Comparison of ENCODE assay signal across 8 cellular contexts in the genomic region with DNA sequence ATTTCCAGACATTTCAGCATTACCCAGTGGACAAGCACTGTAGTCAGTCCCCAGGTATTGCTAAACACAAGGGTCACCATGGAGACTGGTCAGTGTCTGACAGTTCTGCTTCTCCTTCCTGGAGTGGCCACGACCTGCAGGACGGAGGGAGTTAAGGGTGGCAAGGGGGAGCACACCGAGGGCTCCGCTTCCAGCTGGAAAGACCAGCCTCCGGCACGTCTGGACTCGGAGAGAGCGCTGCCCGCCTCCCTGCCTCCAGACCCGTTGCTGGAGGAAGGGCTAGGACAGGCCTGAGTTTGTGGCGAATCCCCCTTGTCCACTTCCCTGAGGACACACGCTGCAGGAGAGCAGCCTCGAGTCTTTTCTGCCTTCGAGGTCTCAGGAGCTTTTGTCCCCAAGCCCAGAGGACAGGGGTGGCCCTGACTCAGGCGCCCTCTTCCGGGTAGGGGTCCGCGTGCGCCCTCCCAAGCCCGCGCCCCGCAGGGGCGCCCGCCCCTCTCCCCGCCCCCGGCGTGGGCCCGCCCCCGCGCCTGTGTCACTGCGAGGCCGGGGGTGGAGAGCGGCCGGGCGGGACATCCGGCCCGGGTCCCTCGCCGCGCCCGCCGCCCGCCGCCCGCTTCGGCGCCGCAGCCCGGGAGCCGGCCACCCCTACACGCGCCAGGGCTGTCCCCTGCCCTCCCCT. TPM values are rescaled to one million over a fixed set of nuclear protein-coding genes. Genes with fewer than 3 reads are reported as not detected.
DNase-seq lines count a peak whose midpoint lies in the region; ATAC-seq and TF ChIP-seq lines count a peak whose summit lies in the region.

A gene with protein sequence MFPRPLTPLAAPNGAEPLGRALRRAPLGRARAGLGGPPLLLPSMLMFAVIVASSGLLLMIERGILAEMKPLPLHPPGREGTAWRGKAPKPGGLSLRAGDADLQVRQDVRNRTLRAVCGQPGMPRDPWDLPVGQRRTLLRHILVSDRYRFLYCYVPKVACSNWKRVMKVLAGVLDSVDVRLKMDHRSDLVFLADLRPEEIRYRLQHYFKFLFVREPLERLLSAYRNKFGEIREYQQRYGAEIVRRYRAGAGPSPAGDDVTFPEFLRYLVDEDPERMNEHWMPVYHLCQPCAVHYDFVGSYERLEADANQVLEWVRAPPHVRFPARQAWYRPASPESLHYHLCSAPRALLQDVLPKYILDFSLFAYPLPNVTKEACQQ (plus strand): TSS at position 562 of the 682 bp plus-strand sequence. CDS start 230 bp downstream, outside the sequence.

- H3K27ac Mint-ChIP-seq in CD8-positive, alpha-beta memory T cell = peak within 1 kb of the TSS; percentile 75 to 95 (median 88)
- H3K27ac Mint-ChIP-seq in T-helper 1 cell treated with Interleukin-12 subunit alpha and Interleukin-12 subunit beta and Interleukin-4 antibody, amounts not matched to agents 30 μg/mL and 1 μg/mL, for 36 hours = peak within 1 kb of the TSS; percentile 87

- peak within 1 kb of the TSS; percentile 75 to 87 for H4K8ac ChIP-seq in IMR-90 (ENCODE audit: low read depth in 2 of 2, low read length in 2 of 2)

- H4K5ac ChIP-seq in IMR-90 (ENCODE audit: low read depth, low read length) = peak within 1 kb of the TSS; percentile 91

- BruUV-seq in IMR-90 (replicated peaks; lab: Mats Ljungman, UMichigan) = no TSS peak

- in situ Hi-C loops in IMR-90 (cut with MboI; ENCODE audit: low sequenced_read_pairs) = no loop called here

- peak within 1 kb of the TSS; percentile 89 for H4K91ac ChIP-seq in IMR-90 (ENCODE audit: insufficient read depth, low read depth, low read length)

- peak within 1 kb of the TSS; percentile 66 for H2BK120ac ChIP-seq in IMR-90 (ENCODE audit: low read depth, low read length)

- H3K9ac ChIP-seq in IMR-90 (ENCODE audit: low read depth, low read length) = peak within 1 kb of the TSS; percentile 89

- H3K4ac ChIP-seq in IMR-90 (ENCODE audit: low read depth, low read length) = peak within 1 kb of the TSS; percentile 88

- H3K18ac ChIP-seq in IMR-90 (ENCODE audit: low read depth, low read length) = peak within 1 kb of the TSS; percentile 59

- intact Hi-C loops in IMR-90 (cut with micrococcal nuclease) (loop anchor here (1.0 kb wide), 1 partner anchor 37 kb away; no protein-coding TSS in a partner anchor), right cardiac atrium (cut with DNase I) (no loop called here)

- H3K56ac ChIP-seq in IMR-90 (ENCODE audit: extremely low read depth, insufficient read depth, low read length) = peak within 1 kb of the TSS; percentile 24

- no peak for TF ChIP-seq POLR2A in IMR-90 (IDR thresholded peaks at IDR 0.05; ENCODE audit: low read depth, low read length)

- H3K9me1 ChIP-seq in IMR-90 (ENCODE audit: insufficient read depth, low read length) = peaks cover 16% of the 10 kb centered on the region

- peaks cover 6 to 18% of the 10 kb centered on the region in 2 experiments; a peak in 3 of 4 replicates for H3K79me1 ChIP-seq in IMR-90 (ENCODE audit: low read depth in 1 of 2, low read length in 2 of 2)

- CTCF ChIA-PET in CD8-positive, alpha-beta memory T cell (lab: Charles Lee) = interaction anchor here (1.2 to 2.0 kb wide), 2 partner anchors 13 to 30 kb away, joined by 3 to 5 read pairs; partner anchors contain the start of gene BAHD1
- CTCF ChIA-PET in IMR-90 (lab: Yijun Ruan, JAX) = no interaction called here

- H2BK20ac ChIP-seq in IMR-90 (ENCODE audit: low read depth, low read length) = no peak within 1 kb of the TSS; the same call in 1 of the 2 replicates

- H3K4me3 ChIP-seq in CD8-positive, alpha-beta memory T cell (ENCODE audit: low read length) = peak within 1 kb of the TSS; percentile 75
- peak within 1 kb of the TSS; percentile 79 for H3K4me3 ChIP-seq in IMR-90 (ENCODE audit: insufficient read depth, low read depth, low read length)
- H3K4me3 ChIP-seq in right cardiac atrium (ENCODE audit: low read length) = peak within 1 kb of the TSS; percentile 88

- H3K14ac ChIP-seq in IMR-90 (replicated peaks; ENCODE audit: low read depth, low read length) = peak within 1 kb of the TSS; percentile 89

- peak within 1 kb of the TSS; percentile 96 for H2AFZ ChIP-seq in IMR-90 (replicated peaks; ENCODE audit: low read length, poor library complexity)

- H3K4me3 Mint-ChIP-seq in CD8-positive, alpha-beta memory T cell = peak within 1 kb of the TSS; percentile 89 to 96 (median 90)
- peak within 1 kb of the TSS; percentile 85 for H3K4me3 Mint-ChIP-seq in T-helper 1 cell treated with Interleukin-12 subunit alpha and Interleukin-12 subunit beta and Interleukin-4 antibody, amounts not matched to agents 30 μg/mL and 1 μg/mL, for 36 hours

- peak within 1 kb of the TSS; percentile 31 for H2BK5ac ChIP-seq in IMR-90 (ENCODE audit: low read depth, low read length, poor library complexity, severe bottlenecking)

- H2BK15ac ChIP-seq in IMR-90 (ENCODE audit: low read depth, low read length) = peak within 1 kb of the TSS; percentile 15; the same call in 1 of the 3 replicates

- TF ChIP-seq RAD21 in IMR-90 (IDR thresholded peaks at IDR 0.05; ENCODE audit: low read length) = no peak

- H3K4me2 ChIP-seq in IMR-90 (ENCODE audit: low read depth, low read length) = peak within 1 kb of the TSS; percentile 97

- H2AK9ac ChIP-seq in IMR-90 (replicated peaks; ENCODE audit: low read depth, low read length, poor library complexity) = peak within 1 kb of the TSS; percentile 91

- 2% methylated on average over 9 of the region's 52 CpGs; no CpG with 5 or more reads in 1 of the 2 experiments for WGBS in IMR-90 (ENCODE audit: extremely low coverage in 2 of 2, insufficient read length in 1 of 2), 2 experiments
- under 1% methylated on average over 52 of the region's 52 CpGs for WGBS in right cardiac atrium

- H3K27me3 ChIP-seq in CD8-positive, alpha-beta memory T cell (ENCODE audit: insufficient read depth, low read length, poor library complexity, severe bottlenecking) = no peaks in the 10 kb centered on the region
- H3K27me3 ChIP-seq in IMR-90 (ENCODE audit: control insufficient read depth, insufficient read depth, low read length) = 0 out of 2 replicates have a peak, but pooled peaks cover 1% of the 10 kb centered on the region
- H3K27me3 ChIP-seq in right cardiac atrium (ENCODE audit: control insufficient read depth, insufficient read depth) = no peaks in the 10 kb centered on the region

- H4K20me1 ChIP-seq in IMR-90 (ENCODE audit: insufficient read depth, low read length) = no peaks in the 10 kb centered on the region

- H3K36me3 ChIP-seq in CD8-positive, alpha-beta memory T cell (ENCODE audit: insufficient read depth, low read length) = no peaks in the 10 kb centered on the region
- H3K36me3 ChIP-seq in IMR-90 (ENCODE audit: control insufficient read depth, insufficient read depth, low read length) = peaks cover 19% of the 10 kb centered on the region; the same call in 1 of the 2 replicates

- peak within 1 kb of the TSS; percentile 84 for H3K23ac ChIP-seq in IMR-90 (ENCODE audit: low read depth, low read length)

- POLR2A ChIA-PET in CD8-positive, alpha-beta memory T cell (lab: Charles Lee) = interaction anchor here (0.6 to 1.6 kb wide), 4 partner anchors 16 to 1133 kb away, joined by 4 to 6 read pairs (median 4); partner anchors contain the start of gene BAHD1
- POLR2A ChIA-PET in IMR-90 (lab: Charles Lee; ENCODE audit: unreplicated experiment) = no interaction called here

- peaks cover 8 to 26% (median 16%) of the 10 kb centered on the region in 3 donors for H3K4me1 Mint-ChIP-seq in CD8-positive, alpha-beta memory T cell
- peaks cover 23% of the 10 kb centered on the region for H3K4me1 Mint-ChIP-seq in T-helper 1 cell treated with Interleukin-12 subunit alpha and Interleukin-12 subunit beta and Interleukin-4 antibody, amounts not matched to agents 30 μg/mL and 1 μg/mL, for 36 hours (ENCODE audit: low read depth)

- TF ChIP-seq CTCF in IMR-90 (conservative IDR thresholded peaks at IDR 0.05; ENCODE audit: low read depth, low read length) = no peak

- peak; percentile 54 to 76 (median 58) for DNase-seq in CD8-positive, alpha-beta memory T cell
- peak; percentile 43 for DNase-seq in IMR-90
- peak; percentile 65 to 90 (median 89) for DNase-seq in right cardiac atrium
- no peak for DNase-seq in pulmonary artery endothelial cell (ENCODE audit: low read depth, low spot score)
- no peak for DNase-seq in COLO829 (ENCODE audit: low spot score)

- peak within 1 kb of the TSS; percentile 54 for H3K27ac ChIP-seq in CD8-positive, alpha-beta memory T cell (ENCODE audit: low read depth, low read length)
- peak within 1 kb of the TSS; percentile 91 for H3K27ac ChIP-seq in IMR-90 (ENCODE audit: insufficient read depth, low read length)
- peak within 1 kb of the TSS; percentile 52 for H3K27ac ChIP-seq in angular gyrus (ENCODE audit: low read depth, low read length)
- peak within 1 kb of the TSS; percentile 78 for H3K27ac ChIP-seq in right cardiac atrium (ENCODE audit: low read length)

- peak within 1 kb of the TSS; percentile 92 for H2AK5ac ChIP-seq in IMR-90 (ENCODE audit: low read depth, low read length)

- dilution Hi-C loops in IMR-90 (cut with HindIII; ENCODE audit: low sequenced_read_pairs, unreplicated experiment) = no loop called here

- no peaks in the 10 kb centered on the region for H3K9me3 ChIP-seq in CD8-positive, alpha-beta memory T cell (ENCODE audit: low read length)
- H3K9me3 ChIP-seq in IMR-90 (ENCODE audit: control insufficient read depth, insufficient read depth, low read length) (no peaks in the 10 kb centered on the region), right cardiac atrium (ENCODE audit: control insufficient read depth, low read length) (no peaks in the 10 kb centered on the region)

- no peaks in the 10 kb centered on the region for H3K27me3 Mint-ChIP-seq in CD8-positive, alpha-beta memory T cell
- peaks cover 6% of the 10 kb centered on the region for H3K27me3 Mint-ChIP-seq in T-helper 1 cell treated with Interleukin-12 subunit alpha and Interleukin-12 subunit beta and Interleukin-4 antibody, amounts not matched to agents 30 μg/mL and 1 μg/mL, for 36 hours (ENCODE audit: low read depth)

- peaks cover 0 to 20% (median 0%) of the 10 kb centered on the region in 3 donors for H3K36me3 Mint-ChIP-seq in CD8-positive, alpha-beta memory T cell
- peaks cover 5% of the 10 kb centered on the region for H3K36me3 Mint-ChIP-seq in T-helper 1 cell treated with Interleukin-12 subunit alpha and Interleukin-12 subunit beta and Interleukin-4 antibody, amounts not matched to agents 30 μg/mL and 1 μg/mL, for 36 hours (ENCODE audit: low read depth)

- H3K9me3 Mint-ChIP-seq in CD8-positive, alpha-beta memory T cell = no peaks in the 10 kb centered on the region
- H3K9me3 Mint-ChIP-seq in T-helper 1 cell treated with Interleukin-12 subunit alpha and Interleukin-12 subunit beta and Interleukin-4 antibody, amounts not matched to agents 30 μg/mL and 1 μg/mL, for 36 hours = no peaks in the 10 kb centered on the region

- ATAC-seq in GM19395 (IDR thresholded peaks at IDR 0.05; ENCODE audit: unreplicated experiment) (peak; percentile 58), IMR-90 (ENCODE audit: low read depth) (peak; percentile 92), right cardiac atrium (peak; percentile 88 to 92)

- peaks cover 27% of the 10 kb centered on the region for H3K4me1 ChIP-seq in CD8-positive, alpha-beta memory T cell (ENCODE audit: insufficient read depth, low read length)
- H3K4me1 ChIP-seq in IMR-90 (ENCODE audit: control insufficient read depth, insufficient read depth, low read length) = peaks cover 12% of the 10 kb centered on the region
- peaks cover 5% of the 10 kb centered on the region for H3K4me1 ChIP-seq in right cardiac atrium (ENCODE audit: control insufficient read depth, insufficient read depth, low read length)

RNA-seq across cellular contexts. Expression of the gene that starts here (rescaled TPM):
- 10 to 100 TPM; 13.1 to 13.3 TPM for total RNA-seq in CD8-positive, alpha-beta memory T cell
- 1.7 TPM for polyA plus RNA-seq in CD8-positive, alpha-beta memory T cell
- total RNA-seq in IMR-90 (2012; rRNA removed) (3.3 and 3.8 TPM in 2 replicates), right cardiac atrium (10 to 100 TPM; 11.5 to 13.9 (median 12.5) TPM), pulmonary artery endothelial cell (11.0 and 11.1 TPM in 2 replicates)
- polyA plus RNA-seq in IMR-90 (2012; rRNA removed) (19.5 and 20.6 TPM in 2 replicates), right cardiac atrium (11.6 TPM)
- 14.8 and 30.7 TPM in 2 replicates for polyA plus RNA-seq in IMR-90 (2012; cell fraction: cytosol; rRNA removed)
- 7.1 and 9.7 TPM in 2 replicates for polyA plus RNA-seq in IMR-90 (2012; cell fraction: nucleus; rRNA removed; ENCODE audit: low replicate concordance)

Comparison
In these comparisons a context has a peak if more than half of its experiments do, and no peak if none do; other contexts are left out.
1. DNase-seq: peak in CD8-positive, alpha-beta memory T cell (5 of 5), IMR-90 (single experiment) and right cardiac atrium (3 of 3); none in pulmonary artery endothelial cell (single experiment) and COLO829 (single experiment).
2. Peak in every context shown above with its lines, with median percentiles within 50 percentile points of each other: H3K27ac ChIP-seq, H3K4me3 ChIP-seq and ATAC-seq.